ENCODE assay signal across 22 cellular contexts in the genomic region with DNA sequence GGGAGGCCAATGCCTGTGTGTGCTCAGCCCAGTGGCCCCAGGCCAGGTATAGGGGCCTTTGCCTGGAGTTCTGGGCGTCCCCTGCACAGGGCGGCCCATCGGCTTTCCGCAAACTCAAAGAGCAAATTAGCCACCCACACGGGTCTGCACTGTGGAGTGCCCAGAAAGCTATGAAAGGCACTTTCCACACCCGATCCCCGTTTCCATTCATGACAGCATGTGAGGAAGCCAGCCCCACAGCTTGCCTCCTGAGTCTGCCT. TPM values are rescaled to one million over a fixed set of nuclear protein-coding genes. Genes with fewer than 3 reads are reported as not detected.
DNase-seq lines count a peak whose midpoint lies in the region; ATAC-seq, FAIRE-seq and TF ChIP-seq lines count a peak whose summit lies in the region.
"Had no signal": no experiment of that assay in that cellular context is flagged by ENCODE, and none has a peak within 500 bp of the region (broad histone marks: within the 10 kb centered on the region; RNA-seq: fewer than 3 reads in every experiment).

No MANE protein-coding gene starts in this region.

- H3K4me1 ChIP-seq in CD8-positive, alpha-beta T cell (ENCODE audit: insufficient read depth, low read length) = no peaks in the 10 kb centered on the region
- H3K4me1 ChIP-seq: Caco-2 had no signal

- H3K9me3 Mint-ChIP-seq in activated T-helper 2 cell treated with anti-CD3 and anti-CD28 coated beads, Interferon-gamma antibody, Interleukin-2, Interleukin-4, amounts not matched to agents 10 μg/mL and 5 μg/mL and 100 μg/mL, durations not matched to agents 14 hours and 24 hours and 36 hours = no peaks in the 10 kb centered on the region
- no peaks in the 10 kb centered on the region for H3K9me3 Mint-ChIP-seq in CD8-positive, alpha-beta T cell
- H3K9me3 Mint-ChIP-seq: CD8-positive, alpha-beta memory T cell; GM23338; HFFc6 had no signal

- no peaks in the 10 kb centered on the region for H3K4me1 Mint-ChIP-seq in activated T-helper 2 cell treated with anti-CD3 and anti-CD28 coated beads, Interferon-gamma antibody, Interleukin-2, Interleukin-4, amounts not matched to agents 10 μg/mL and 5 μg/mL and 100 μg/mL, durations not matched to agents 14 hours and 24 hours and 36 hours (ENCODE audit: low read depth)
- H3K4me1 Mint-ChIP-seq in CD8-positive, alpha-beta T cell (ENCODE audit: low read depth) = no peaks in the 10 kb centered on the region
- H3K4me1 Mint-ChIP-seq: B cell; CD8-positive, alpha-beta memory T cell had no signal

- CTCF ChIA-PET in CD8-positive, alpha-beta T cell (lab: Charles Lee) = interaction anchor here (0.8 to 1.2 kb wide), 2 partner anchors 12 to 301 kb away, joined by 3 to 4 read pairs; no protein-coding TSS in a partner anchor

- POLR2A ChIA-PET in CD8-positive, alpha-beta T cell (lab: Charles Lee) = no interaction called here

- no peak overlapping the region for H3K4me3 ChIP-seq in CD8-positive, alpha-beta T cell (ENCODE audit: low read depth, low read length)
- H3K4me3 ChIP-seq: BLaER1 treated with 17β-estradiol and CSF1 and Interleukin-3, amounts not matched to agents 10 nM and 100 nM; GM23338 had no signal

- no peaks in the 10 kb centered on the region for H3K36me3 Mint-ChIP-seq in activated T-helper 2 cell treated with anti-CD3 and anti-CD28 coated beads, Interferon-gamma antibody, Interleukin-2, Interleukin-4, amounts not matched to agents 10 μg/mL and 5 μg/mL and 100 μg/mL, durations not matched to agents 14 hours and 24 hours and 36 hours (ENCODE audit: low read depth)
- no peaks in the 10 kb centered on the region for H3K36me3 Mint-ChIP-seq in CD8-positive, alpha-beta T cell
- H3K36me3 Mint-ChIP-seq: CD8-positive, alpha-beta memory T cell had no signal

- H3K27ac Mint-ChIP-seq in activated T-helper 2 cell treated with anti-CD3 and anti-CD28 coated beads, Interferon-gamma antibody, Interleukin-2, Interleukin-4, amounts not matched to agents 10 μg/mL and 5 μg/mL and 100 μg/mL, durations not matched to agents 14 hours and 24 hours and 36 hours = no peak overlapping the region
- H3K27ac Mint-ChIP-seq in CD8-positive, alpha-beta T cell = no peak overlapping the region
- H3K27ac Mint-ChIP-seq: B cell; CD8-positive, alpha-beta memory T cell; GM23338; HFFc6 had no signal

- DNase-seq in left cardiac atrium (peak; percentile 8), Right ventricle myocardium inferior (ENCODE audit: missing footprints) (no peak), NCI-H1694 treated with DMSO at 0.1 percent for 48 hours (lab: John Stamatoyannopoulos, UW) (peak; percentile 90), cerebellum (ENCODE audit: low spot score) (peak; percentile 53), H54 (ENCODE audit: insufficient read length, low spot score) (no peak)
- DNase-seq in activated T-helper 2 cell treated with anti-CD3 and anti-CD28 coated beads, Interferon-gamma antibody, Interleukin-2, Interleukin-4, amounts not matched to agents 10 μg/mL and 5 μg/mL and 100 μg/mL, durations not matched to agents 14 hours and 24 hours and 36 hours (ENCODE audit: low spot score) = no peak
- DNase-seq in CD8-positive, alpha-beta T cell = no peak
- DNase-seq: Caco-2; CD8-positive, alpha-beta memory T cell; GDM1; H7; HFFc6; IMR-90 had no signal

- intact Hi-C loops in left cardiac atrium (cut with DNase I) (no loop called here), Right ventricle myocardium inferior (cut with DNase I) (no loop called here)
- intact Hi-C loops in activated T-helper 2 cell treated with anti-CD3 and anti-CD28 coated beads, Interferon-gamma antibody, Interleukin-2, Interleukin-4, amounts not matched to agents 10 μg/mL and 5 μg/mL and 100 μg/mL, durations not matched to agents 14 hours and 24 hours and 36 hours (cut with micrococcal nuclease) = no loop called here
- intact Hi-C loops in CD8-positive, alpha-beta T cell (cut with DNase I, micrococcal nuclease) = no loop called here

- H3K9me3 ChIP-seq in CD8-positive, alpha-beta T cell (ENCODE audit: low read length) = no peaks in the 10 kb centered on the region
- H3K9me3 ChIP-seq: BLaER1 treated with 17β-estradiol and CSF1 and Interleukin-3, amounts not matched to agents 10 nM and 100 nM; Caco-2 had no signal

- no peaks in the 10 kb centered on the region for H3K27me3 ChIP-seq in CD8-positive, alpha-beta T cell (ENCODE audit: insufficient read depth, low read length)

- TF ChIP-seq POLR2A in H54 (IDR thresholded peaks at IDR 0.05; ENCODE audit: low read depth, low read length) = no peak

- H3K36me3 ChIP-seq in CD8-positive, alpha-beta T cell (ENCODE audit: insufficient read depth, low read length) = no peaks in the 10 kb centered on the region
- H3K36me3 ChIP-seq: BLaER1 treated with 17β-estradiol and CSF1 and Interleukin-3, amounts not matched to agents 10 nM and 100 nM had no signal

- no peak for ATAC-seq in left cardiac atrium
- ATAC-seq in Right ventricle myocardium inferior = no peak
- no peak for ATAC-seq in CD8-positive, alpha-beta T cell
- ATAC-seq: GM23338, HCT116 had no signal

- FAIRE-seq in H54 (lab: Jason Lieb, UNC) = no peak
- FAIRE-seq: D721Med, GM12892, GM18507, HTR-8/SVneo had no signal

- H3K27me3 Mint-ChIP-seq in activated T-helper 2 cell treated with anti-CD3 and anti-CD28 coated beads, Interferon-gamma antibody, Interleukin-2, Interleukin-4, amounts not matched to agents 10 μg/mL and 5 μg/mL and 100 μg/mL, durations not matched to agents 14 hours and 24 hours and 36 hours (ENCODE audit: low read depth) = no peaks in the 10 kb centered on the region
- H3K27me3 Mint-ChIP-seq in CD8-positive, alpha-beta T cell (ENCODE audit: low read depth) = no peaks in the 10 kb centered on the region

- H3K4me3 Mint-ChIP-seq in activated T-helper 2 cell treated with anti-CD3 and anti-CD28 coated beads, Interferon-gamma antibody, Interleukin-2, Interleukin-4, amounts not matched to agents 10 μg/mL and 5 μg/mL and 100 μg/mL, durations not matched to agents 14 hours and 24 hours and 36 hours (ENCODE audit: low read depth) = no peak overlapping the region
- no peak overlapping the region for H3K4me3 Mint-ChIP-seq in CD8-positive, alpha-beta T cell
- H3K4me3 Mint-ChIP-seq: B cell; CD8-positive, alpha-beta memory T cell; GM23338; HFFc6 had no signal

- H3K27ac ChIP-seq in CD8-positive, alpha-beta T cell (ENCODE audit: low read depth, low read length) = no peak overlapping the region
- H3K27ac ChIP-seq: BLaER1 treated with 17β-estradiol and CSF1 and Interleukin-3, amounts not matched to agents 10 nM and 100 nM had no signal

- TF ChIP-seq CTCF in CD8-positive, alpha-beta T cell (IDR thresholded peaks at IDR 0.05) = no peak

RNA-seq across cellular contexts. Expression of a gene that starts 5.2 kb away (rescaled TPM):
- not detected for total RNA-seq in left cardiac atrium
- total RNA-seq in Right ventricle myocardium inferior = not detected
- 0.91 TPM for total RNA-seq in cerebellum
- total RNA-seq in activated T-helper 2 cell treated with anti-CD3 and anti-CD28 coated beads, Interferon-gamma antibody, Interleukin-2, Interleukin-4, amounts not matched to agents 10 μg/mL and 5 μg/mL and 100 μg/mL, durations not matched to agents 14 hours and 24 hours and 36 hours = not detected in 2 replicates
- total RNA-seq in CD8-positive, alpha-beta T cell = under 1 TPM; 0.39 to 0.46 TPM
- total RNA-seq: A172; B cell; Caco-2; CD8-positive, alpha-beta memory T cell; HFFc6; IMR-90 had no signal

RNA-seq across cellular contexts. Expression of a gene that starts 32.1 kb away (rescaled TPM):
- under 1 TPM in 1 of 2 donors, not detected in 1; 0.37 TPM for total RNA-seq in left cardiac atrium
- total RNA-seq in Right ventricle myocardium inferior = 0.22 TPM
- 2.7 TPM for total RNA-seq in cerebellum
- total RNA-seq in activated T-helper 2 cell treated with anti-CD3 and anti-CD28 coated beads, Interferon-gamma antibody, Interleukin-2, Interleukin-4, amounts not matched to agents 10 μg/mL and 5 μg/mL and 100 μg/mL, durations not matched to agents 14 hours and 24 hours and 36 hours = not detected in 2 replicates
- total RNA-seq in CD8-positive, alpha-beta T cell = not detected
- total RNA-seq: A172; B cell; Caco-2; CD8-positive, alpha-beta memory T cell; HFFc6; IMR-90 had no signal

Comparison
In these comparisons a context has a peak if more than half of its experiments do, and no peak if none do; other contexts are left out.
1. DNase-seq: peak in left cardiac atrium (single experiment), NCI-H1694 treated with DMSO at 0.1 percent for 48 hours (single experiment) and cerebellum (single experiment); none in Right ventricle myocardium inferior (single experiment), H54 (single experiment), activated T-helper 2 cell treated with anti-CD3 and anti-CD28 coated beads, Interferon-gamma antibody, Interleukin-2, Interleukin-4, amounts not matched to agents 10 μg/mL and 5 μg/mL and 100 μg/mL, durations not matched to agents 14 hours and 24 hours and 36 hours (single experiment) and CD8-positive, alpha-beta T cell (0 of 7).